In the genomic region with DNA sequence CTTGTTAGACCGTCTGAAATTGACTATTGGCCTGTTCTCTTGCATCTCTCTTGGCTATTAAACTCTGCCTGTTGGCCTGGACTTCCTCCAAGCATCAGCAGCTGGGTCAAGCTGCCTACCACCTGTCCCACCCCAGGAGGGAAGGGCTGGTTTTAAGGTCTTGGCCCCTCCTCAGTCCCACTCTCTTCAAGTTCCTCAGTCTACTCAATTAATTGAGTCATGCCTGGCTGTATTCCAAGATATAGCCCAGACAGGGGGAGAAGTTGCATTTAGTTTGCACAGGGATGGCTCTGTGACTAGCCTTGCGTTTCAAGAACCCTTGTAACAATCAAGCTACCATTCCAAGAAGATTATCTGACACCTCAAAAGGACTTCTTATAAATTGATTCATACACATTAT, we compare ENCODE assay signal across 24 cellular contexts.
DNase-seq lines count a peak whose midpoint lies in the region; ATAC-seq and FAIRE-seq lines count a peak whose summit lies in the region.
"Had no signal": no experiment of that assay in that cellular context is flagged by ENCODE, and none has a peak within 500 bp of the region (broad histone marks: within the 10 kb centered on the region; RNA-seq: fewer than 3 reads in every experiment).

No MANE protein-coding gene starts in this region.

- no peak overlapping the region for H3K27ac ChIP-seq in right cardiac atrium (ENCODE audit: low read length)
- H3K27ac ChIP-seq: adrenal gland, esophagus squamous epithelium, pancreas, skin epidermis, uterus had no signal

- no peak overlapping the region for H3K4me3 ChIP-seq in right cardiac atrium (ENCODE audit: low read length)
- H3K4me3 ChIP-seq: adrenal gland, esophagus squamous epithelium, pancreas, skin epidermis, uterus had no signal

- DNase-seq in Right ventricle myocardium superior (no peak), right cardiac atrium (no peak), amniotic epithelial cell (ENCODE audit: low read depth) (peak; percentile 11), iris pigment epithelial cell (ENCODE audit: low read depth) (peak; percentile 64), urothelium cell line (ENCODE audit: low spot score) (peak; percentile 40), GF-D8 (lab: John Stamatoyannopoulos, UW) (no peak), iPS-NIHi11 (ENCODE audit: low spot score) (no peak)
- DNase-seq: activated effector memory CD4-positive, alpha-beta T cell treated with anti-CD3 and anti-CD28 coated beads, Interleukin-2, amount 50 U/mL, for 16 hours; adrenal gland; effector memory CD4-positive, alpha-beta T cell; esophagus squamous epithelium; KBM-7; mammary epithelial cell; naive thymus-derived CD4-positive, alpha-beta T cell; NCI-H1105; NCI-H524 treated with DMSO at 0.1 percent for 48 hours; pancreas; SHP77; T-cell; uterus had no signal

- H3K4me1 ChIP-seq in right cardiac atrium (ENCODE audit: control insufficient read depth, insufficient read depth, low read length): no peaks in the 10 kb centered on the region
- H3K4me1 ChIP-seq: adrenal gland, pancreas had no signal

- intact Hi-C loops in Right ventricle myocardium superior (cut with DNase I) (no loop called here), right cardiac atrium (cut with DNase I) (no loop called here)

- WGBS in right cardiac atrium: 55% methylated on average over 2 of the region's 2 CpGs

- H3K27me3 ChIP-seq in right cardiac atrium (ENCODE audit: control insufficient read depth, insufficient read depth): no peaks in the 10 kb centered on the region
- H3K27me3 ChIP-seq: adrenal gland, esophagus squamous epithelium, pancreas, uterus had no signal

- ATAC-seq in Right ventricle myocardium superior (ENCODE audit: poor library complexity) (peak; percentile 39), right cardiac atrium (no peak), GM19023 (IDR thresholded peaks at IDR 0.05; ENCODE audit: unreplicated experiment) (no peak)
- ATAC-seq: naive thymus-derived CD4-positive, alpha-beta T cell; pancreas; T-cell had no signal

- no peak for FAIRE-seq in urothelium cell line (lab: Jason Lieb, UNC)
- FAIRE-seq: A204.1, islet of Langerhans, pancreas had no signal

- no peaks in the 10 kb centered on the region for H3K9me3 ChIP-seq in right cardiac atrium (ENCODE audit: control insufficient read depth, low read length)
- H3K9me3 ChIP-seq: adrenal gland, esophagus squamous epithelium, pancreas, uterus had no signal

Comparison
In these comparisons a context has a peak if more than half of its experiments do, and no peak if none do; other contexts are left out.
1. DNase-seq: peak in amniotic epithelial cell (single experiment), iris pigment epithelial cell (single experiment) and urothelium cell line (single experiment); none in Right ventricle myocardium superior (single experiment), right cardiac atrium (0 of 3), GF-D8 (single experiment) and iPS-NIHi11 (single experiment).